Comparison of ENCODE assay signal across 1 cellular context in genomic region chr15:77629070-77630030, GRCh38.
TF ChIP-seq lines count a peak whose summit lies in the region.

No MANE protein-coding gene starts in this region.

TF ChIP-seq in GM23338, 12 proteins besides CTCF, POLR2A, EP300 and RAD21 (continued from another document):
- no peak for TF ChIP-seq STAT1 (IDR thresholded peaks at IDR 0.05; ENCODE audit: unreplicated experiment)
- TF ChIP-seq JUNB (IDR thresholded peaks at IDR 0.05; ENCODE audit: unreplicated experiment), result no peak
- TF ChIP-seq POLR2AphosphoS5 (IDR thresholded peaks at IDR 0.05; ENCODE audit: low read depth), result no peak
- no peak for TF ChIP-seq REST (IDR thresholded peaks at IDR 0.05; ENCODE audit: unreplicated experiment)
- TF ChIP-seq EZH2 (IDR thresholded peaks at IDR 0.05; ENCODE audit: low read depth, unreplicated experiment), result no peak
